Comparison of ENCODE assay signal across 8 cellular contexts in genomic region chr3:38136272-38136806, GRCh38. TPM values are rescaled to one million over a fixed set of nuclear protein-coding genes. Genes with fewer than 3 reads are reported as not detected.
DNase-seq lines count a peak whose midpoint lies in the region; TF ChIP-seq lines count a peak whose summit lies in the region.

No MANE protein-coding gene starts in this region.

- H3K9me3 ChIP-seq in ascending aorta (no peaks in the 10 kb centered on the region), stomach smooth muscle (ENCODE audit: control insufficient read depth in 2 of 2, low read length in 2 of 2) (no peaks in the 10 kb centered on the region)

- no peaks in the 10 kb centered on the region for H3K27me3 Mint-ChIP-seq in Calu3 (ENCODE audit: unreplicated experiment)
- H3K27me3 Mint-ChIP-seq in IgD-negative memory B cell: no peaks in the 10 kb centered on the region

- CTCF ChIA-PET in Calu3 (lab: Charles Lee): interaction anchor here (1.1 to 4.2 kb wide), 4 partner anchors 21 to 211 kb away, joined by 3 to 24 read pairs (median 4); partner anchors contain the start of genes OXSR1 and XYLB

- intact Hi-C loops in Calu3 (cut with micrococcal nuclease; ENCODE audit: unreplicated experiment) (no loop called here), ascending aorta (cut with DNase I) (loop anchor here (2.0 to 10.0 kb wide), 4 partner anchors 110 to 1142 kb away; partner anchors contain the start of genes ACVR2B, EPM2AIP1, MLH1 and XYLB)

- H3K27ac Mint-ChIP-seq in Calu3 (ENCODE audit: unreplicated experiment) (peak overlapping the region; percentile 84), IgD-negative memory B cell (peak overlapping the region; percentile 65 to 88 (median 88))

- H3K9me3 Mint-ChIP-seq in Calu3 (ENCODE audit: low read depth, unreplicated experiment): no peaks in the 10 kb centered on the region
- no peaks in the 10 kb centered on the region for H3K9me3 Mint-ChIP-seq in IgD-negative memory B cell

- peak overlapping the region; percentile 85 for H3K4me3 Mint-ChIP-seq in Calu3 (ENCODE audit: low read depth, unreplicated experiment)
- H3K4me3 Mint-ChIP-seq in IgD-negative memory B cell: peak overlapping the region; percentile 89 to 98 (median 94)

- DNase-seq in Calu3 (no peak), ascending aorta (ENCODE audit: low spot score in 2 of 2) (peak in 1 of 2 donors; percentile 67), kidney epithelial cell (ENCODE audit: low read depth) (no peak), SKM-1 (lab: John Stamatoyannopoulos, UW; ENCODE audit: unreplicated experiment) (no peak), HPDE6-E6E7 (ENCODE audit: extremely low spot score) (no peak), iPS-NIHi7 (ENCODE audit: extremely low spot score) (no peak)

- peak overlapping the region; percentile 87 to 98 for H3K4me3 ChIP-seq in ascending aorta
- H3K4me3 ChIP-seq in kidney epithelial cell (ENCODE audit: low read depth, low read length): peak overlapping the region; percentile 71
- H3K4me3 ChIP-seq in stomach smooth muscle (ENCODE audit: low read length in 2 of 2): peak overlapping the region; percentile 80 to 96

- TF ChIP-seq CTCF in Calu3 (IDR thresholded peaks at IDR 0.05; ENCODE audit: unreplicated experiment) (no peak), ascending aorta (IDR thresholded peaks at IDR 0.05) (no peak), kidney epithelial cell (IDR thresholded peaks at IDR 0.05; ENCODE audit: insufficient read depth, low read length, poor library complexity, severe bottlenecking) (no peak)

- peak overlapping the region; percentile 80 to 84 for H3K9ac ChIP-seq in stomach smooth muscle (ENCODE audit: low read length in 2 of 2)

- peaks cover 25 to 38% of the 10 kb centered on the region in 2 donors for H3K36me3 ChIP-seq in ascending aorta
- no peaks in the 10 kb centered on the region for H3K36me3 ChIP-seq in kidney epithelial cell (ENCODE audit: control insufficient read depth, insufficient read depth, low read length)
- peaks cover 26 to 33% of the 10 kb centered on the region in 2 donors for H3K36me3 ChIP-seq in stomach smooth muscle (ENCODE audit: control insufficient read depth in 2 of 2, insufficient read depth in 2 of 2, low read length in 2 of 2)

- no peaks in the 10 kb centered on the region for H3K27me3 ChIP-seq in ascending aorta
- H3K27me3 ChIP-seq in kidney epithelial cell (ENCODE audit: control insufficient read depth, insufficient read depth, low read length): no peaks in the 10 kb centered on the region
- no peaks in the 10 kb centered on the region for H3K27me3 ChIP-seq in stomach smooth muscle (ENCODE audit: control insufficient read depth in 1 of 2, insufficient read depth in 2 of 2, low read length in 2 of 2)

- peaks cover 0 to 28% of the 10 kb centered on the region in 2 donors for H3K4me1 ChIP-seq in ascending aorta
- peaks cover 39% of the 10 kb centered on the region for H3K4me1 ChIP-seq in stomach smooth muscle (ENCODE audit: control insufficient read depth, insufficient read depth, low read length)

- TSS peak; percentile 58 for BruUV-seq in Calu3 (replicated peaks; lab: Mats Ljungman, UMichigan)

- H3K36me3 Mint-ChIP-seq in Calu3 (ENCODE audit: insufficient read depth, unreplicated experiment) (peaks cover 57% of the 10 kb centered on the region), IgD-negative memory B cell (peaks cover 1% of the 10 kb centered on the region)

- H3K27ac ChIP-seq in ascending aorta: peak overlapping the region; percentile 68 to 75
- H3K27ac ChIP-seq in stomach smooth muscle (ENCODE audit: low read length): peak overlapping the region; percentile 94

- peaks cover 65% of the 10 kb centered on the region for H3K4me1 Mint-ChIP-seq in Calu3 (ENCODE audit: low read depth, unreplicated experiment)
- peaks cover 31 to 50% (median 37%) of the 10 kb centered on the region in 3 donors for H3K4me1 Mint-ChIP-seq in IgD-negative memory B cell

RNA-seq across cellular contexts. Expression of gene ACAA1, which starts 0.6 kb away (rescaled TPM):
- total RNA-seq in Calu3 (2022) (64.5 and 71.1 TPM in 2 replicates), ascending aorta (52.6 TPM), kidney epithelial cell (54.5 and 60.7 TPM in 2 replicates)
- polyA plus RNA-seq in IgD-negative memory B cell: 41.8 TPM

RNA-seq across cellular contexts. Expression of gene MYD88, which starts 2.1 kb away (rescaled TPM):
- total RNA-seq in Calu3 (2022) (35.2 and 44.2 TPM in 2 replicates), ascending aorta (38.8 TPM), kidney epithelial cell (36.5 and 71.2 TPM in 2 replicates)
- 83.0 TPM for polyA plus RNA-seq in IgD-negative memory B cell

RNA-seq across cellular contexts. Expression of gene OXSR1, which starts 29.0 kb away (rescaled TPM):
- total RNA-seq in Calu3 (2022): 49.5 and 50.4 TPM in 2 replicates
- polyA plus RNA-seq in IgD-negative memory B cell: 13.0 TPM
- total RNA-seq in ascending aorta: 13.3 TPM
- 38.1 and 41.9 TPM in 2 replicates for total RNA-seq in kidney epithelial cell
